ENCODE assay signal across 1 cellular context in the genomic region with DNA sequence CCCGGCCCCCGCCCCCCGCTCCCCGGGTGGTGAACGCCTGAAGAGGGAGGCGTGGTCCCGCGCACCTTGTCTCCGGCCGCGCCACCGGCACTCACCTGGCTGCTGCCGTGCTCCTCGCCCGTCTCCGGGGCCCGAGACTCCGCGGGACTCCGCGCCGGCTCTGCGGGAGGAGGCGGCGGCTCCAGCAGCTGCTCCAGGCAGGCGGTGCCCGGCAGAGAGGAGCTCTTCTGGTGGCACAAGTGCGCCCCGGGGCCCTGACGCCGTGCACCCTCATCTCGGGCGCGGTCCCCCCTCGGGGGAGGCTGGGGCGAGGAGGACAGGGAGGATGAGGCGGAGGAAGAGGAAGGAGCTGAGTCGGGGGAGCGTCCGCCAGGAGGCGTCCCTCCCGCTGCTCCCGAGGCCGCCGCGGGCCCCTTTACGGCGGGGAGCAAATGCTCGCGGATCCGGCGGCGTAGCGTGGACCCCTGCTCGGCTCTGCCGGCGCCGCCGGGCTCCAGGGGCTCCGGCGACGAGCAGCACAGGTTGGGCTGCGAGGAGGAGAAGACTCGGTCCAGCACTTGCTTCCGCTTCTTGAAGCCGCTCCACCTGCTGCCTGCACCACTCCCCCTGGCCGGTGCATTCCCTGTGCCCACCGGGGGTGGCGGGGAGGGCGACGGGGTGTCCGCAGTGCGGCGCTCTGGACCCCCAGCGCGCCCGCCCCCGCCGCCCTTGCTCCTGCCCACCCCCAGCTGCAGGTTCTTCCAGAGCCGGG.
A peak's percentile ranks its signal among the peaks of the same experiment; 100 is the strongest.
TF ChIP-seq lines count a peak whose summit lies in the region.

No MANE protein-coding gene starts in this region.

TF ChIP-seq in GM23338, 12 proteins besides CTCF, POLR2A, EP300 and RAD21:
- TF ChIP-seq, protein P1, sequence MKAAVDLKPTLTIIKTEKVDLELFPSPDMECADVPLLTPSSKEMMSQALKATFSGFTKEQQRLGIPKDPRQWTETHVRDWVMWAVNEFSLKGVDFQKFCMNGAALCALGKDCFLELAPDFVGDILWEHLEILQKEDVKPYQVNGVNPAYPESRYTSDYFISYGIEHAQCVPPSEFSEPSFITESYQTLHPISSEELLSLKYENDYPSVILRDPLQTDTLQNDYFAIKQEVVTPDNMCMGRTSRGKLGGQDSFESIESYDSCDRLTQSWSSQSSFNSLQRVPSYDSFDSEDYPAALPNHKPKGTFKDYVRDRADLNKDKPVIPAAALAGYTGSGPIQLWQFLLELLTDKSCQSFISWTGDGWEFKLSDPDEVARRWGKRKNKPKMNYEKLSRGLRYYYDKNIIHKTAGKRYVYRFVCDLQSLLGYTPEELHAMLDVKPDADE (IDR thresholded peaks at IDR 0.05), result peak; percentile 26; the same call in 1 of the 2 replicates
- TF ChIP-seq JUNB (IDR thresholded peaks at IDR 0.05; ENCODE audit: unreplicated experiment) (no peak), POLR2AphosphoS5 (IDR thresholded peaks at IDR 0.05; ENCODE audit: low read depth) (0 out of 2 replicates have a peak, but pooled peaks have one; percentile 43), ZNF114 (CRISPR knock-in tag; IDR thresholded peaks at IDR 0.05) (no peak)
- TF ChIP-seq, protein P2, sequence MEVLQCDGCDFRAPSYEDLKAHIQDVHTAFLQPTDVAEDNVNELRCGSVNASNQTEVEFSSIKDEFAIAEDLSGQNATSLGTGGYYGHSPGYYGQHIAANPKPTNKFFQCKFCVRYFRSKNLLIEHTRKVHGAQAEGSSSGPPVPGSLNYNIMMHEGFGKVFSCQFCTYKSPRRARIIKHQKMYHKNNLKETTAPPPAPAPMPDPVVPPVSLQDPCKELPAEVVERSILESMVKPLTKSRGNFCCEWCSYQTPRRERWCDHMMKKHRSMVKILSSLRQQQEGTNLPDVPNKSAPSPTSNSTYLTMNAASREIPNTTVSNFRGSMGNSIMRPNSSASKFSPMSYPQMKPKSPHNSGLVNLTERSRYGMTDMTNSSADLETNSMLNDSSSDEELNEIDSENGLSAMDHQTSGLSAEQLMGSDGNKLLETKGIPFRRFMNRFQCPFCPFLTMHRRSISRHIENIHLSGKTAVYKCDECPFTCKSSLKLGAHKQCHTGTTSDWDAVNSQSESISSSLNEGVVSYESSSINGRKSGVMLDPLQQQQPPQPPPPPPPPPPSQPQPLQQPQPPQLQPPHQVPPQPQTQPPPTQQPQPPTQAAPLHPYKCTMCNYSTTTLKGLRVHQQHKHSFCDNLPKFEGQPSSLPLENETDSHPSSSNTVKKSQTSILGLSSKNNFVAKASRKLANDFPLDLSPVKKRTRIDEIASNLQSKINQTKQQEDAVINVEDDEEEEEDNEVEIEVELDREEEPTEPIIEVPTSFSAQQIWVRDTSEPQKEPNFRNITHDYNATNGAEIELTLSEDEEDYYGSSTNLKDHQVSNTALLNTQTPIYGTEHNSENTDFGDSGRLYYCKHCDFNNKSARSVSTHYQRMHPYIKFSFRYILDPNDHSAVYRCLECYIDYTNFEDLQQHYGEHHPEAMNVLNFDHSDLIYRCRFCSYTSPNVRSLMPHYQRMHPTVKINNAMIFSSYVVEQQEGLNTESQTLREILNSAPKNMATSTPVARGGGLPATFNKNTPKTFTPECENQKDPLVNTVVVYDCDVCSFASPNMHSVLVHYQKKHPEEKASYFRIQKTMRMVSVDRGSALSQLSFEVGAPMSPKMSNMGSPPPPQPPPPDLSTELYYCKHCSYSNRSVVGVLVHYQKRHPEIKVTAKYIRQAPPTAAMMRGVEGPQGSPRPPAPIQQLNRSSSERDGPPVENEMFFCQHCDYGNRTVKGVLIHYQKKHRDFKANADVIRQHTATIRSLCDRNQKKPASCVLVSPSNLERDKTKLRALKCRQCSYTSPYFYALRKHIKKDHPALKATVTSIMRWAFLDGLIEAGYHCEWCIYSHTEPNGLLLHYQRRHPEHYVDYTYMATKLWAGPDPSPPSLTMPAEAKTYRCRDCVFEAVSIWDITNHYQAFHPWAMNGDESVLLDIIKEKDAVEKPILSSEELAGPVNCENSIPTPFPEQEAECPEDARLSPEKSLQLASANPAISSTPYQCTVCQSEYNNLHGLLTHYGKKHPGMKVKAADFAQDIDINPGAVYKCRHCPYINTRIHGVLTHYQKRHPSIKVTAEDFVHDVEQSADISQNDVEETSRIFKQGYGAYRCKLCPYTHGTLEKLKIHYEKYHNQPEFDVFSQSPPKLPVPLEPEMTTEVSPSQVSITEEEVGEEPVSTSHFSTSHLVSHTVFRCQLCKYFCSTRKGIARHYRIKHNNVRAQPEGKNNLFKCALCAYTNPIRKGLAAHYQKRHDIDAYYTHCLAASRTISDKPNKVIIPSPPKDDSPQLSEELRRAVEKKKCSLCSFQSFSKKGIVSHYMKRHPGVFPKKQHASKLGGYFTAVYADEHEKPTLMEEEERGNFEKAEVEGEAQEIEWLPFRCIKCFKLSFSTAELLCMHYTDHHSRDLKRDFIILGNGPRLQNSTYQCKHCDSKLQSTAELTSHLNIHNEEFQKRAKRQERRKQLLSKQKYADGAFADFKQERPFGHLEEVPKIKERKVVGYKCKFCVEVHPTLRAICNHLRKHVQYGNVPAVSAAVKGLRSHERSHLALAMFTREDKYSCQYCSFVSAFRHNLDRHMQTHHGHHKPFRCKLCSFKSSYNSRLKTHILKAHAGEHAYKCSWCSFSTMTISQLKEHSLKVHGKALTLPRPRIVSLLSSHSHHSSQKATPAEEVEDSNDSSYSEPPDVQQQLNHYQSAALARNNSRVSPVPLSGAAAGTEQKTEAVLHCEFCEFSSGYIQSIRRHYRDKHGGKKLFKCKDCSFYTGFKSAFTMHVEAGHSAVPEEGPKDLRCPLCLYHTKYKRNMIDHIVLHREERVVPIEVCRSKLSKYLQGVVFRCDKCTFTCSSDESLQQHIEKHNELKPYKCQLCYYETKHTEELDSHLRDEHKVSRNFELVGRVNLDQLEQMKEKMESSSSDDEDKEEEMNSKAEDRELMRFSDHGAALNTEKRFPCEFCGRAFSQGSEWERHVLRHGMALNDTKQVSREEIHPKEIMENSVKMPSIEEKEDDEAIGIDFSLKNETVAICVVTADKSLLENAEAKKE (CRISPR knock-in tag; IDR thresholded peaks at IDR 0.05), result no peak
